ENCODE assay signal across 22 cellular contexts in genomic region chr17:4610656-4611055, GRCh38. TPM values are rescaled to one million over a fixed set of nuclear protein-coding genes. Genes with fewer than 3 reads are reported as not detected.
DNase-seq lines count a peak whose midpoint lies in the region; ATAC-seq and TF ChIP-seq lines count a peak whose summit lies in the region.
"Had no signal": no experiment of that assay in that cellular context is flagged by ENCODE, and none has a peak within 500 bp of the region (broad histone marks: within the 10 kb centered on the region; RNA-seq: fewer than 3 reads in every experiment).

No MANE protein-coding gene starts in this region.

- H3K4me1 Mint-ChIP-seq in immature natural killer cell, result no peaks in the 10 kb centered on the region
- H3K4me1 Mint-ChIP-seq: CD4-positive, CD25-positive, alpha-beta regulatory T cell had no signal

- H3K4me1 ChIP-seq in esophagus muscularis mucosa (peaks cover 15 to 45% (median 35%) of the 10 kb centered on the region in 4 donors), mucosa of descending colon (ENCODE audit: low read depth) (no peaks in the 10 kb centered on the region), skeletal muscle tissue (ENCODE audit: control insufficient read depth in 3 of 3, insufficient read depth in 3 of 3, low read length in 3 of 3) (peaks cover 42 to 51% (median 42%) of the 10 kb centered on the region in 3 donors)
- H3K4me1 ChIP-seq: BE2C, HAP-1 had no signal

- H3K36me3 Mint-ChIP-seq in immature natural killer cell, result no peaks in the 10 kb centered on the region
- H3K36me3 Mint-ChIP-seq: CD4-positive, CD25-positive, alpha-beta regulatory T cell had no signal

- ATAC-seq in mucosa of descending colon (peak; percentile 26), HG02759 (IDR thresholded peaks at IDR 0.05; ENCODE audit: unreplicated experiment) (no peak), HG03108 (IDR thresholded peaks at IDR 0.05; ENCODE audit: unreplicated experiment) (no peak)
- ATAC-seq: GM12878 had no signal

- DNase-seq in ELF-1 (ENCODE audit: low read depth, low spot score) (peak; percentile 14), esophagus muscularis mucosa (ENCODE audit: extremely low spot score) (no peak), mucosa of descending colon (no peak), putamen (ENCODE audit: low spot score) (no peak), immature natural killer cell (no peak)
- DNase-seq: BE2C; CD4-positive, CD25-positive, alpha-beta regulatory T cell; DMS153; KBM-7; NCI-H1694 treated with DMSO at 0.1 percent for 48 hours; NCI-H2107; NCI-H524; NCI-H82; SHP77 had no signal

- no peak overlapping the region for H3K4me3 ChIP-seq in esophagus muscularis mucosa
- no peak overlapping the region for H3K4me3 ChIP-seq in mucosa of descending colon
- H3K4me3 ChIP-seq in skeletal muscle tissue (ENCODE audit: low read length in 3 of 3), result peak overlapping the region in 2 of 3 donors; percentile 31 to 56
- H3K4me3 ChIP-seq: GM12878, HAP-1, SK-N-MC had no signal

- H3K27ac ChIP-seq in esophagus muscularis mucosa (replicated peaks in 1 of 4) (peak overlapping the region in 3 of 4 donors; percentile 30 to 77 (median 60)), skeletal muscle tissue (ENCODE audit: low read depth, low read length) (peak overlapping the region; percentile 86)
- H3K27ac ChIP-seq: SK-N-MC had no signal

- intact Hi-C loops in esophagus muscularis mucosa (cut with DNase I) (no loop called here), mucosa of descending colon (cut with DNase I, micrococcal nuclease) (no loop called here)

- H3K36me3 ChIP-seq in esophagus muscularis mucosa (no peaks in the 10 kb centered on the region), mucosa of descending colon (ENCODE audit: low read depth) (no peaks in the 10 kb centered on the region), skeletal muscle tissue (ENCODE audit: control insufficient read depth in 3 of 3, insufficient read depth in 3 of 3, low read length in 3 of 3) (peaks cover 0 to 2% (median 2%) of the 10 kb centered on the region in 3 donors)
- H3K36me3 ChIP-seq: BE2C, HAP-1 had no signal

- no peaks in the 10 kb centered on the region for H3K9me3 ChIP-seq in esophagus muscularis mucosa
- H3K9me3 ChIP-seq in mucosa of descending colon, result no peaks in the 10 kb centered on the region
- H3K9me3 ChIP-seq in skeletal muscle tissue (ENCODE audit: control insufficient read depth in 3 of 3, low read length in 3 of 3), result no peaks in the 10 kb centered on the region
- H3K9me3 ChIP-seq: BE2C, HAP-1 had no signal

- peaks cover 2 to 8% (median 8%) of the 10 kb centered on the region in 3 donors for H3K27me3 Mint-ChIP-seq in immature natural killer cell (ENCODE audit: low read depth in 3 of 3)

- no peak for TF ChIP-seq CTCF in esophagus muscularis mucosa (IDR thresholded peaks at IDR 0.05)
- TF ChIP-seq CTCF in mucosa of descending colon (IDR thresholded peaks at IDR 0.05), result no peak

- peak overlapping the region; percentile 43 to 74 (median 58) for H3K9ac ChIP-seq in skeletal muscle tissue (ENCODE audit: low read depth in 1 of 3, low read length in 3 of 3)

- TF ChIP-seq POLR2A in esophagus muscularis mucosa (IDR thresholded peaks at IDR 0.05; ENCODE audit: low read depth), result no peak

- no peak overlapping the region for H3K27ac Mint-ChIP-seq in immature natural killer cell
- H3K27ac Mint-ChIP-seq: CD4-positive, CD25-positive, alpha-beta regulatory T cell had no signal

- 77% methylated on average over 6 of the region's 6 CpGs for WGBS in esophagus muscularis mucosa

- no peak overlapping the region for H3K4me3 Mint-ChIP-seq in immature natural killer cell
- H3K4me3 Mint-ChIP-seq: CD4-positive, CD25-positive, alpha-beta regulatory T cell had no signal

- TF ChIP-seq EP300 in esophagus muscularis mucosa (IDR thresholded peaks at IDR 0.05), result no peak

- no peaks in the 10 kb centered on the region for H3K9me3 Mint-ChIP-seq in immature natural killer cell
- H3K9me3 Mint-ChIP-seq: CD4-positive, CD25-positive, alpha-beta regulatory T cell had no signal

- H3K27me3 ChIP-seq in esophagus muscularis mucosa (no peaks in the 10 kb centered on the region), skeletal muscle tissue (ENCODE audit: control insufficient read depth in 3 of 3, insufficient read depth in 3 of 3, low read length in 3 of 3) (no peaks in the 10 kb centered on the region)
- H3K27me3 ChIP-seq: BE2C had no signal

RNA-seq across cellular contexts. Expression of gene SMTNL2, which starts 26.3 kb away (rescaled TPM):
- 1 to 10 TPM; 3.0 to 7.2 (median 4.7) TPM for total RNA-seq in esophagus muscularis mucosa
- 1 to 10 TPM in 2 of 3 donors, under 1 TPM in 1; 0.12 to 1.5 (median 1.1) TPM for total RNA-seq in mucosa of descending colon
- 74.1 TPM for total RNA-seq in skeletal muscle tissue
- not detected for polyA plus RNA-seq in immature natural killer cell
- total RNA-seq: CD4-positive, CD25-positive, alpha-beta regulatory T cell; Daoy; GM12878; RPMI7951 had no signal
- polyA plus RNA-seq: CD4-positive, CD25-positive, alpha-beta regulatory T cell; GM12878 had no signal

RNA-seq across cellular contexts. Expression of gene ALOX15, which starts 30.8 kb away (rescaled TPM):
- not detected for total RNA-seq in esophagus muscularis mucosa
- 1 to 10 TPM in 1 of 3 donors, under 1 TPM in 2; 0.10 to 1.7 (median 0.23) TPM for total RNA-seq in mucosa of descending colon
- 0.52 TPM for total RNA-seq in skeletal muscle tissue
- polyA plus RNA-seq in immature natural killer cell, result not detected
- total RNA-seq: CD4-positive, CD25-positive, alpha-beta regulatory T cell; Daoy; RPMI7951 had no signal
- polyA plus RNA-seq: CD4-positive, CD25-positive, alpha-beta regulatory T cell had no signal

RNA-seq across cellular contexts. Expression of gene GGT6, which starts 50.3 kb away (rescaled TPM):
- total RNA-seq in esophagus muscularis mucosa (not detected), mucosa of descending colon (100 to 1,000 TPM in 2 of 3 donors, 10 to 100 TPM in 1; 98.0 to 219 (median 189) TPM), skeletal muscle tissue (not detected)
- not detected for polyA plus RNA-seq in immature natural killer cell
- total RNA-seq: CD4-positive, CD25-positive, alpha-beta regulatory T cell; Daoy; RPMI7951 had no signal
- polyA plus RNA-seq: CD4-positive, CD25-positive, alpha-beta regulatory T cell had no signal

RNA-seq across cellular contexts. Expression of gene MYBBP1A, which starts 55.5 kb away (rescaled TPM):
- total RNA-seq in esophagus muscularis mucosa (10 to 100 TPM; 31.6 to 45.4 (median 36.1) TPM), mucosa of descending colon (10 to 100 TPM; 32.7 to 41.4 (median 36.7) TPM), skeletal muscle tissue (30.3 TPM)
- 10 to 100 TPM in 1 of 3 donors, 1 to 10 TPM in 2; 3.5 to 21.9 (median 7.2) TPM for polyA plus RNA-seq in immature natural killer cell

Comparison
In these comparisons a context has a peak if more than half of its experiments do, and no peak if none do; other contexts are left out.
1. H3K4me3 ChIP-seq: peak in skeletal muscle tissue (2 of 3); none in esophagus muscularis mucosa (0 of 4) and mucosa of descending colon (single experiment).
2. RNA of gene GGT6, which starts 50.3 kb away (total RNA-seq): 98.0 to 219 TPM in mucosa of descending colon; not detected in esophagus muscularis mucosa and not detected in skeletal muscle tissue (single experiment); every median in the first group is over 10 times any median in the second.